In the genomic region with DNA sequence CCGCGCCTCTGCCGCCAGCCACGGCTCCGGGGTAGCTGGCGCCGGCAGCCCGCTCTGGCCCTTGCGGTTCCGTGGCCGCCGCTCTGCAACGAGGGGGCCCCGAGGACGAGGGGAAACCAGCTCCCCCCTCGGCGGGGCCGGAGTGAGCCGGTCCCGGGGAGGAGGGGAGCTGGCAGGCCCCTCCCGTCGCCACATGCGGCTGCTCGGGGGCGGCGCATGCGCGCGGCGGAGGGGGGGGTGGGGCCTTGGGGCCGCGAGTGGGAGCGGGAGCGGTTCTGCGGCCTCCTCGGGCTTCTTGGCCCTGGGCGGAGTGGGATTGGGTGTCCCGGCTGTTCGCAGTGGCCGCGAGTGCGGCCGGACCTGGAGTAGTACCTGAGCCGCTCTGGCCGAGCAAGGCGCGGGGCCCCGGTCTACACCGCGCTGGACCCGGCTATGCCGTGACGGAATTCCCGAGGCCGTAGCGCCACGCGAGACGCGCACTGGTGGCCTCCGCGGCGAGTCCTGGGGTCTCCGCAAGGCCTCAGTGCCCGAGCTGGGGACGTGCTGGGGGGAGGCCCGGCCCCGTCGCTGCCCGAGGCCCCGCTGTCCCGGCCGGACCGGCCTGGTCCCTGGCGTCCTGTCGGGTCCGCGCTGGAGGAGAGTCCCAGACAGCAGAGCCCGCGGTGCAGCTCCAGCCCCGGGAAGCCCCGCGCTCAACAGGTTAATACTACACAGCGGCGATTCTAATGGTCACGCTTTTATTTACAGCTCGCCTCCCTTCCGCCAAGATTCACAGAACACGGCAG, we compare ENCODE assay signal across 1 cellular context.
TF ChIP-seq lines count a peak whose summit lies in the region.

No MANE protein-coding gene starts in this region.

TF ChIP-seq in WTC11, 78 proteins besides CTCF, POLR2A, EP300 and RAD21 (continued from another document and continues in another):
- TF ChIP-seq, protein P1, sequence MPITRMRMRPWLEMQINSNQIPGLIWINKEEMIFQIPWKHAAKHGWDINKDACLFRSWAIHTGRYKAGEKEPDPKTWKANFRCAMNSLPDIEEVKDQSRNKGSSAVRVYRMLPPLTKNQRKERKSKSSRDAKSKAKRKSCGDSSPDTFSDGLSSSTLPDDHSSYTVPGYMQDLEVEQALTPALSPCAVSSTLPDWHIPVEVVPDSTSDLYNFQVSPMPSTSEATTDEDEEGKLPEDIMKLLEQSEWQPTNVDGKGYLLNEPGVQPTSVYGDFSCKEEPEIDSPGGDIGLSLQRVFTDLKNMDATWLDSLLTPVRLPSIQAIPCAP (CRISPR knock-in tag; IDR thresholded peaks at IDR 0.05), result no peak
- TF ChIP-seq MYBL2 (CRISPR knock-in tag; IDR thresholded peaks at IDR 0.05), result no peak
- TF ChIP-seq, protein P2, sequence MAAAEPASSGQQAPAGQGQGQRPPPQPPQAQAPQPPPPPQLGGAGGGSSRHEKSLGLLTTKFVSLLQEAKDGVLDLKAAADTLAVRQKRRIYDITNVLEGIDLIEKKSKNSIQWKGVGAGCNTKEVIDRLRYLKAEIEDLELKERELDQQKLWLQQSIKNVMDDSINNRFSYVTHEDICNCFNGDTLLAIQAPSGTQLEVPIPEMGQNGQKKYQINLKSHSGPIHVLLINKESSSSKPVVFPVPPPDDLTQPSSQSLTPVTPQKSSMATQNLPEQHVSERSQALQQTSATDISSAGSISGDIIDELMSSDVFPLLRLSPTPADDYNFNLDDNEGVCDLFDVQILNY (CRISPR knock-in tag; IDR thresholded peaks at IDR 0.05), result peak; percentile 57; the same call in 1 of the 2 replicates
- TF ChIP-seq GRHL2 (CRISPR knock-in tag; IDR thresholded peaks at IDR 0.05; ENCODE audit: insufficient replicate concordance, severe bottlenecking), result no peak
- TF ChIP-seq ZBTB21 (CRISPR knock-in tag; IDR thresholded peaks at IDR 0.05; ENCODE audit: borderline replicate concordance), result no peak
- TF ChIP-seq HMGA2 (CRISPR knock-in tag; IDR thresholded peaks at IDR 0.05), result no peak
- TF ChIP-seq, protein P3, sequence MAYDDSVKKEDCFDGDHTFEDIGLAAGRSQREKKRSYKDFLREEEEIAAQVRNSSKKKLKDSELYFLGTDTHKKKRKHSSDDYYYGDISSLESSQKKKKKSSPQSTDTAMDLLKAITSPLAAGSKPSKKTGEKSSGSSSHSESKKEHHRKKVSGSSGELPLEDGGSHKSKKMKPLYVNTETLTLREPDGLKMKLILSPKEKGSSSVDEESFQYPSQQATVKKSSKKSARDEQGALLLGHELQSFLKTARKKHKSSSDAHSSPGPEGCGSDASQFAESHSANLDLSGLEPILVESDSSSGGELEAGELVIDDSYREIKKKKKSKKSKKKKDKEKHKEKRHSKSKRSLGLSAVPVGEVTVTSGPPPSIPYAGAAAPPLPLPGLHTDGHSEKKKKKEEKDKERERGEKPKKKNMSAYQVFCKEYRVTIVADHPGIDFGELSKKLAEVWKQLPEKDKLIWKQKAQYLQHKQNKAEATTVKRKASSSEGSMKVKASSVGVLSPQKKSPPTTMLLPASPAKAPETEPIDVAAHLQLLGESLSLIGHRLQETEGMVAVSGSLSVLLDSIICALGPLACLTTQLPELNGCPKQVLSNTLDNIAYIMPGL (CRISPR knock-in tag; IDR thresholded peaks at IDR 0.05), result peak; percentile 82; the same call in 1 of the 2 replicates
- no peak for TF ChIP-seq ZNF671 (CRISPR knock-in tag; IDR thresholded peaks at IDR 0.05)
- 0 out of 2 replicates have a peak, but pooled peaks have one; percentile 45 for TF ChIP-seq TEAD4 (CRISPR knock-in tag; IDR thresholded peaks at IDR 0.05)
- TF ChIP-seq FOXK1 (CRISPR knock-in tag; IDR thresholded peaks at IDR 0.05), result no peak
- no peak for TF ChIP-seq SOX15 (CRISPR knock-in tag; IDR thresholded peaks at IDR 0.05)
- TF ChIP-seq, protein P4, sequence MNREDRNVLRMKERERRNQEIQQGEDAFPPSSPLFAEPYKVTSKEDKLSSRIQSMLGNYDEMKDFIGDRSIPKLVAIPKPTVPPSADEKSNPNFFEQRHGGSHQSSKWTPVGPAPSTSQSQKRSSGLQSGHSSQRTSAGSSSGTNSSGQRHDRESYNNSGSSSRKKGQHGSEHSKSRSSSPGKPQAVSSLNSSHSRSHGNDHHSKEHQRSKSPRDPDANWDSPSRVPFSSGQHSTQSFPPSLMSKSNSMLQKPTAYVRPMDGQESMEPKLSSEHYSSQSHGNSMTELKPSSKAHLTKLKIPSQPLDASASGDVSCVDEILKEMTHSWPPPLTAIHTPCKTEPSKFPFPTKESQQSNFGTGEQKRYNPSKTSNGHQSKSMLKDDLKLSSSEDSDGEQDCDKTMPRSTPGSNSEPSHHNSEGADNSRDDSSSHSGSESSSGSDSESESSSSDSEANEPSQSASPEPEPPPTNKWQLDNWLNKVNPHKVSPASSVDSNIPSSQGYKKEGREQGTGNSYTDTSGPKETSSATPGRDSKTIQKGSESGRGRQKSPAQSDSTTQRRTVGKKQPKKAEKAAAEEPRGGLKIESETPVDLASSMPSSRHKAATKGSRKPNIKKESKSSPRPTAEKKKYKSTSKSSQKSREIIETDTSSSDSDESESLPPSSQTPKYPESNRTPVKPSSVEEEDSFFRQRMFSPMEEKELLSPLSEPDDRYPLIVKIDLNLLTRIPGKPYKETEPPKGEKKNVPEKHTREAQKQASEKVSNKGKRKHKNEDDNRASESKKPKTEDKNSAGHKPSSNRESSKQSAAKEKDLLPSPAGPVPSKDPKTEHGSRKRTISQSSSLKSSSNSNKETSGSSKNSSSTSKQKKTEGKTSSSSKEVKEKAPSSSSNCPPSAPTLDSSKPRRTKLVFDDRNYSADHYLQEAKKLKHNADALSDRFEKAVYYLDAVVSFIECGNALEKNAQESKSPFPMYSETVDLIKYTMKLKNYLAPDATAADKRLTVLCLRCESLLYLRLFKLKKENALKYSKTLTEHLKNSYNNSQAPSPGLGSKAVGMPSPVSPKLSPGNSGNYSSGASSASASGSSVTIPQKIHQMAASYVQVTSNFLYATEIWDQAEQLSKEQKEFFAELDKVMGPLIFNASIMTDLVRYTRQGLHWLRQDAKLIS (CRISPR knock-in tag; IDR thresholded peaks at IDR 0.05; ENCODE audit: borderline replicate concordance), result no peak
- TF ChIP-seq, protein P5, sequence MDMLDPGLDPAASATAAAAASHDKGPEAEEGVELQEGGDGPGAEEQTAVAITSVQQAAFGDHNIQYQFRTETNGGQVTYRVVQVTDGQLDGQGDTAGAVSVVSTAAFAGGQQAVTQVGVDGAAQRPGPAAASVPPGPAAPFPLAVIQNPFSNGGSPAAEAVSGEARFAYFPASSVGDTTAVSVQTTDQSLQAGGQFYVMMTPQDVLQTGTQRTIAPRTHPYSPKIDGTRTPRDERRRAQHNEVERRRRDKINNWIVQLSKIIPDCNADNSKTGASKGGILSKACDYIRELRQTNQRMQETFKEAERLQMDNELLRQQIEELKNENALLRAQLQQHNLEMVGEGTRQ (CRISPR knock-in tag; IDR thresholded peaks at IDR 0.05), result 0 out of 2 replicates have a peak, but pooled peaks have one; percentile 17
- TF ChIP-seq, protein P6, sequence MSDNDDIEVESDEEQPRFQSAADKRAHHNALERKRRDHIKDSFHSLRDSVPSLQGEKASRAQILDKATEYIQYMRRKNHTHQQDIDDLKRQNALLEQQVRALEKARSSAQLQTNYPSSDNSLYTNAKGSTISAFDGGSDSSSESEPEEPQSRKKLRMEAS (CRISPR knock-in tag; IDR thresholded peaks at IDR 0.05), result peak; percentile 69
- no peak for TF ChIP-seq ATF1 (CRISPR knock-in tag; IDR thresholded peaks at IDR 0.05)
- no peak for TF ChIP-seq NFE2L1 (CRISPR knock-in tag; IDR thresholded peaks at IDR 0.05)
- TF ChIP-seq, protein P7, sequence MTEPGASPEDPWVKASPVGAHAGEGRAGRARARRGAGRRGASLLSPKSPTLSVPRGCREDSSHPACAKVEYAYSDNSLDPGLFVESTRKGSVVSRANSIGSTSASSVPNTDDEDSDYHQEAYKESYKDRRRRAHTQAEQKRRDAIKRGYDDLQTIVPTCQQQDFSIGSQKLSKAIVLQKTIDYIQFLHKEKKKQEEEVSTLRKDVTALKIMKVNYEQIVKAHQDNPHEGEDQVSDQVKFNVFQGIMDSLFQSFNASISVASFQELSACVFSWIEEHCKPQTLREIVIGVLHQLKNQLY (CRISPR knock-in tag; IDR thresholded peaks at IDR 0.05), result no peak
- 0 out of 2 replicates have a peak, but pooled peaks have one; percentile 67 for TF ChIP-seq KAT7 (CRISPR knock-in tag; IDR thresholded peaks at IDR 0.05; ENCODE audit: borderline replicate concordance)
- TF ChIP-seq, protein P8, sequence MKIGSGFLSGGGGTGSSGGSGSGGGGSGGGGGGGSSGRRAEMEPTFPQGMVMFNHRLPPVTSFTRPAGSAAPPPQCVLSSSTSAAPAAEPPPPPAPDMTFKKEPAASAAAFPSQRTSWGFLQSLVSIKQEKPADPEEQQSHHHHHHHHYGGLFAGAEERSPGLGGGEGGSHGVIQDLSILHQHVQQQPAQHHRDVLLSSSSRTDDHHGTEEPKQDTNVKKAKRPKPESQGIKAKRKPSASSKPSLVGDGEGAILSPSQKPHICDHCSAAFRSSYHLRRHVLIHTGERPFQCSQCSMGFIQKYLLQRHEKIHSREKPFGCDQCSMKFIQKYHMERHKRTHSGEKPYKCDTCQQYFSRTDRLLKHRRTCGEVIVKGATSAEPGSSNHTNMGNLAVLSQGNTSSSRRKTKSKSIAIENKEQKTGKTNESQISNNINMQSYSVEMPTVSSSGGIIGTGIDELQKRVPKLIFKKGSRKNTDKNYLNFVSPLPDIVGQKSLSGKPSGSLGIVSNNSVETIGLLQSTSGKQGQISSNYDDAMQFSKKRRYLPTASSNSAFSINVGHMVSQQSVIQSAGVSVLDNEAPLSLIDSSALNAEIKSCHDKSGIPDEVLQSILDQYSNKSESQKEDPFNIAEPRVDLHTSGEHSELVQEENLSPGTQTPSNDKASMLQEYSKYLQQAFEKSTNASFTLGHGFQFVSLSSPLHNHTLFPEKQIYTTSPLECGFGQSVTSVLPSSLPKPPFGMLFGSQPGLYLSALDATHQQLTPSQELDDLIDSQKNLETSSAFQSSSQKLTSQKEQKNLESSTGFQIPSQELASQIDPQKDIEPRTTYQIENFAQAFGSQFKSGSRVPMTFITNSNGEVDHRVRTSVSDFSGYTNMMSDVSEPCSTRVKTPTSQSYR (CRISPR knock-in tag; IDR thresholded peaks at IDR 0.05), result 0 out of 2 replicates have a peak, but pooled peaks have one; percentile 61
- TF ChIP-seq CBFB (CRISPR knock-in tag; IDR thresholded peaks at IDR 0.05; ENCODE audit: low read depth), result no peak
- TF ChIP-seq, protein P9, sequence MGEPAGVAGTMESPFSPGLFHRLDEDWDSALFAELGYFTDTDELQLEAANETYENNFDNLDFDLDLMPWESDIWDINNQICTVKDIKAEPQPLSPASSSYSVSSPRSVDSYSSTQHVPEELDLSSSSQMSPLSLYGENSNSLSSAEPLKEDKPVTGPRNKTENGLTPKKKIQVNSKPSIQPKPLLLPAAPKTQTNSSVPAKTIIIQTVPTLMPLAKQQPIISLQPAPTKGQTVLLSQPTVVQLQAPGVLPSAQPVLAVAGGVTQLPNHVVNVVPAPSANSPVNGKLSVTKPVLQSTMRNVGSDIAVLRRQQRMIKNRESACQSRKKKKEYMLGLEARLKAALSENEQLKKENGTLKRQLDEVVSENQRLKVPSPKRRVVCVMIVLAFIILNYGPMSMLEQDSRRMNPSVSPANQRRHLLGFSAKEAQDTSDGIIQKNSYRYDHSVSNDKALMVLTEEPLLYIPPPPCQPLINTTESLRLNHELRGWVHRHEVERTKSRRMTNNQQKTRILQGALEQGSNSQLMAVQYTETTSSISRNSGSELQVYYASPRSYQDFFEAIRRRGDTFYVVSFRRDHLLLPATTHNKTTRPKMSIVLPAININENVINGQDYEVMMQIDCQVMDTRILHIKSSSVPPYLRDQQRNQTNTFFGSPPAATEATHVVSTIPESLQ (CRISPR knock-in tag; IDR thresholded peaks at IDR 0.05), result no peak
- TF ChIP-seq NFATC4 (CRISPR knock-in tag; IDR thresholded peaks at IDR 0.05), result no peak
- no peak for TF ChIP-seq RORB (CRISPR knock-in tag; IDR thresholded peaks at IDR 0.05)
- TF ChIP-seq, protein P10, sequence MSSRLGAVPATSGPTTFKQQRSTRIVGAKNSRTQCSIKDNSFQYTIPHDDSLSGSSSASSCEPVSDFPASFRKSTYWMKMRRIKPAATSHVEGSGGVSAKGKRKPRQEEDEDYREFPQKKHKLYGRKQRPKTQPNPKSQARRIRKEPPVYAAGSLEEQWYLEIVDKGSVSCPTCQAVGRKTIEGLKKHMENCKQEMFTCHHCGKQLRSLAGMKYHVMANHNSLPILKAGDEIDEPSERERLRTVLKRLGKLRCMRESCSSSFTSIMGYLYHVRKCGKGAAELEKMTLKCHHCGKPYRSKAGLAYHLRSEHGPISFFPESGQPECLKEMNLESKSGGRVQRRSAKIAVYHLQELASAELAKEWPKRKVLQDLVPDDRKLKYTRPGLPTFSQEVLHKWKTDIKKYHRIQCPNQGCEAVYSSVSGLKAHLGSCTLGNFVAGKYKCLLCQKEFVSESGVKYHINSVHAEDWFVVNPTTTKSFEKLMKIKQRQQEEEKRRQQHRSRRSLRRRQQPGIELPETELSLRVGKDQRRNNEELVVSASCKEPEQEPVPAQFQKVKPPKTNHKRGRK (CRISPR knock-in tag; IDR thresholded peaks at IDR 0.05; ENCODE audit: borderline replicate concordance), result no peak
- no peak for TF ChIP-seq NFYB (CRISPR knock-in tag; conservative IDR thresholded peaks at IDR 0.05; ENCODE audit: low read depth)
- TF ChIP-seq CREB1 (CRISPR knock-in tag; IDR thresholded peaks at IDR 0.05), result no peak
- 0 out of 2 replicates have a peak, but pooled peaks have one; percentile 38 for TF ChIP-seq ZNF232 (CRISPR knock-in tag; IDR thresholded peaks at IDR 0.05)
- no peak for TF ChIP-seq FOXJ3 (CRISPR knock-in tag; IDR thresholded peaks at IDR 0.05; ENCODE audit: borderline replicate concordance)
- TF ChIP-seq ZNF416 (CRISPR knock-in tag; IDR thresholded peaks at IDR 0.05), result no peak
- no peak for TF ChIP-seq ZNF121 (CRISPR knock-in tag; IDR thresholded peaks at IDR 0.05)
- no peak for TF ChIP-seq ZNF263 (CRISPR knock-in tag; IDR thresholded peaks at IDR 0.05; ENCODE audit: low read depth)
- 0 out of 2 replicates have a peak, but pooled peaks have one; percentile 86 for TF ChIP-seq ZNF219 (CRISPR knock-in tag; IDR thresholded peaks at IDR 0.05; ENCODE audit: borderline replicate concordance)
- 0 out of 2 replicates have a peak, but pooled peaks have one; percentile 46 for TF ChIP-seq CREM (CRISPR knock-in tag; IDR thresholded peaks at IDR 0.05)
- no peak for TF ChIP-seq PRRX2 (CRISPR knock-in tag; IDR thresholded peaks at IDR 0.05)
- TF ChIP-seq, protein P11, sequence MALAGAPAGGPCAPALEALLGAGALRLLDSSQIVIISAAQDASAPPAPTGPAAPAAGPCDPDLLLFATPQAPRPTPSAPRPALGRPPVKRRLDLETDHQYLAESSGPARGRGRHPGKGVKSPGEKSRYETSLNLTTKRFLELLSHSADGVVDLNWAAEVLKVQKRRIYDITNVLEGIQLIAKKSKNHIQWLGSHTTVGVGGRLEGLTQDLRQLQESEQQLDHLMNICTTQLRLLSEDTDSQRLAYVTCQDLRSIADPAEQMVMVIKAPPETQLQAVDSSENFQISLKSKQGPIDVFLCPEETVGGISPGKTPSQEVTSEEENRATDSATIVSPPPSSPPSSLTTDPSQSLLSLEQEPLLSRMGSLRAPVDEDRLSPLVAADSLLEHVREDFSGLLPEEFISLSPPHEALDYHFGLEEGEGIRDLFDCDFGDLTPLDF (CRISPR knock-in tag; IDR thresholded peaks at IDR 0.05), result no peak
- no peak for TF ChIP-seq ZNF317 (CRISPR knock-in tag; IDR thresholded peaks at IDR 0.05; ENCODE audit: borderline replicate concordance, low read depth)
- TF ChIP-seq ZNF423 (CRISPR knock-in tag; IDR thresholded peaks at IDR 0.05), result no peak
